In the genomic region with DNA sequence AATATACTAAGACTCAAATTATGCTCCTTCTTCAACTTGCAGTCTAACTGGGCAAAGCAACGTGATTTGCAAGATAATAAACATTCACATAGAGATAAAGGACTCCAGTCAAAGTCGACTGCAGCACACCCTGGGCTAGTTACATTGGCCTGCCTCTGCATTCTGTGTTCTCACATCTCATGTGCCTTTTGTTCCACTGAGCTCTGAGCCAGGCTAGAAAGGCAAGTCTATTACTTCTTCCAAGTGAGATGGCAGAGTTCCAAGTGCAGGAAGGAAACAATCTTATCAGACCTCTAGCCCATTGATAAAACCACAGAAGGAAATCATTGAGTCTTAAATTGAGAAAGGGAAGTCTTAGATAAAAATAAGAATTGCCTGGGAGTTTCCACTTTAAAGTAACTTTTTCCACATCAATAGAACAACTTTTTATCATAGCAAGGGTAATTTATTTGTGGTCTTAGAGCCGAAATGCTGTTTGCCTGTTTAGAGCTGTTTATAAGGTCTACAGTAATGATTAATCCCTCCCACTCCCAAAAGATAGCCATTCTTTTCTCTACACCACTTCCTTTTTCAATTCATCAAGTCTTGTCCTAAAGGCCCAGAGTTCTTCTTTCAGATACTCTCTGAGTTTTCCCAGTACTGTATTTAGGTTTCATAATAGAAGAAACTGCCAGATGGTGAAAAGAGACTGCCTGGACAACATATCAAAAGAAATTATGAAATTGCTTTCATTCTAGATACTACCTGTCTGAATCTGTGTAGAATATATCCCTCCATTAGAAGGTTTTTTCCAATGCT, we compare ENCODE assay signal across 11 cellular contexts.
DNase-seq lines count a peak whose midpoint lies in the region; ATAC-seq and TF ChIP-seq lines count a peak whose summit lies in the region.
"Had no signal": no experiment of that assay in that cellular context is flagged by ENCODE, and none has a peak within 500 bp of the region (broad histone marks: within the 10 kb centered on the region; RNA-seq: fewer than 3 reads in every experiment).

No MANE protein-coding gene starts in this region.

- peaks cover 8% of the 10 kb centered on the region for H3K4me1 Mint-ChIP-seq in neural crest cell

- ATAC-seq in GM19025 (IDR thresholded peaks at IDR 0.05; ENCODE audit: low read depth, unreplicated experiment) (peak; percentile 45), HG02763 (IDR thresholded peaks at IDR 0.05; ENCODE audit: unreplicated experiment) (peak; percentile 72)

- no peaks in the 10 kb centered on the region for H3K27me3 Mint-ChIP-seq in neural crest cell (ENCODE audit: low read depth)

- peaks cover 10% of the 10 kb centered on the region for H3K9me3 Mint-ChIP-seq in neural crest cell

- DNase-seq in NOMO-1 treated with dmso at 0.1 percent for 144 hours (lab: John Stamatoyannopoulos, UW; ENCODE audit: unreplicated experiment) (peak; percentile 20), neural crest cell (ENCODE audit: low read depth, low spot score) (no peak), NCI-H2081 treated with DMSO at 0.1 percent for 48 hours (lab: John Stamatoyannopoulos, UW) (no peak), coronary artery (ENCODE audit: low spot score) (no peak), COLO668 (lab: John Stamatoyannopoulos, UW; ENCODE audit: unreplicated experiment) (no peak), NCI-H1436 treated with DMSO at 0.1 percent for 48 hours (lab: John Stamatoyannopoulos, UW) (no peak)
- DNase-seq: activated CD4-positive, alpha-beta T cell treated with anti-CD3 and anti-CD28 coated beads for 4 hours; effector CD8-positive, alpha-beta T cell; NCI-H1092 treated with DMSO at 0.1 percent for 48 hours had no signal

- H3K4me3 ChIP-seq in coronary artery = no peak overlapping the region

- H3K27ac ChIP-seq in coronary artery = no peak overlapping the region

- no peak overlapping the region for H3K4me3 Mint-ChIP-seq in neural crest cell

- peak overlapping the region; percentile 54 for H3K27ac Mint-ChIP-seq in neural crest cell (ENCODE audit: unreplicated experiment)

- TF ChIP-seq CTCF in neural crest cell (conservative IDR thresholded peaks at IDR 0.05) (no peak), coronary artery (IDR thresholded peaks at IDR 0.05) (no peak)

- H3K36me3 Mint-ChIP-seq in neural crest cell (ENCODE audit: low read depth) = no peaks in the 10 kb centered on the region
